Comparison of ENCODE assay signal across 23 cellular contexts in genomic region chr19:2436926-2437325, GRCh38. TPM values are rescaled to one million over a fixed set of nuclear protein-coding genes. Genes with fewer than 3 reads are reported as not detected.
DNase-seq lines count a peak whose midpoint lies in the region; ATAC-seq, FAIRE-seq and TF ChIP-seq lines count a peak whose summit lies in the region.
"Had no signal": no experiment of that assay in that cellular context is flagged by ENCODE, and none has a peak within 500 bp of the region (broad histone marks: within the 10 kb centered on the region; RNA-seq: fewer than 3 reads in every experiment).

No MANE protein-coding gene starts in this region.

- DNase-seq in right cardiac atrium, result peak in 2 of 3 donors; percentile 26 to 43
- DNase-seq in left cardiac atrium, result no peak
- DNase-seq in GM12878 (ENCODE audit: low read depth, low spot score), result no peak
- DNase-seq in HepG2 (ENCODE audit: low spot score), result no peak
- DNase-seq in omental fat pad (ENCODE audit: low spot score), result no peak
- DNase-seq in foreskin fibroblast, result no peak
- DNase-seq: AML-193; Caco-2; Calu3; CD4-positive, alpha-beta T cell; CD8-positive, alpha-beta T cell; DMS79 treated with DMSO at 0.1 percent for 48 hours; GF-D8 had no signal

- RAD21 ChIA-PET in GM12878 (lab: Charles Lee; ENCODE audit: unreplicated experiment), result no interaction called here

- TF ChIP-seq POLR2A in GM12878 (IDR thresholded peaks at IDR 0.05; ENCODE audit: low read depth, low read length) (peak; percentile 28; the same call in 1 of the 2 replicates), HepG2 (IDR thresholded peaks at IDR 0.05; ENCODE audit: insufficient read depth in 1 of 2, low read depth in 2 of 2, low read length in 2 of 2) (no peak)

- BruUV-seq in GM12878 (replicated peaks; lab: Mats Ljungman, UMichigan) (no TSS peak), HepG2 (replicated peaks; lab: Mats Ljungman, UMichigan) (no TSS peak)

- in situ Hi-C loops in GM12878 (cut with MboI), result no loop called here
- in situ Hi-C loops in HepG2 (cut with HindIII; ENCODE audit: extremely low pct_ligation_motif_present, low pct_unique_long_range_greater_than_20kb), result no loop called here

- TF ChIP-seq RAD21 in GM12878 (IDR thresholded peaks at IDR 0.05; ENCODE audit: insufficient read depth, low read depth, low read length), result no peak
- no peak for TF ChIP-seq RAD21 in HepG2 (CRISPR knock-in tag; IDR thresholded peaks at IDR 0.05)

- H3K4me2 ChIP-seq in GM12878 (ENCODE audit: control insufficient read depth, insufficient read depth), result no peak overlapping the region
- no peak overlapping the region for H3K4me2 ChIP-seq in HepG2 (ENCODE audit: low read depth, low read length)
- H3K4me2 ChIP-seq: A549; BLaER1 treated with 17β-estradiol and CSF1 and Interleukin-3, amounts not matched to agents 10 nM and 100 nM had no signal

- H3K79me2 ChIP-seq in GM12878 (ENCODE audit: control insufficient read depth, insufficient read depth, low read length) (no peaks in the 10 kb centered on the region), HepG2 (ENCODE audit: insufficient read depth, low read length) (peaks cover 6% of the 10 kb centered on the region)

- TF ChIP-seq EP300 in GM12878 (IDR thresholded peaks at IDR 0.05; ENCODE audit: borderline replicate concordance in 1 of 2, control insufficient read depth in 1 of 2, low read depth in 2 of 2, low read length in 2 of 2) (no peak), HepG2 (IDR thresholded peaks at IDR 0.05; ENCODE audit: low read depth in 2 of 2, low read length in 2 of 2) (no peak), HepG2 (CRISPR knock-in tag; IDR thresholded peaks at IDR 0.05; ENCODE audit: borderline replicate concordance) (no peak)

- H3K9ac ChIP-seq in GM12878 (ENCODE audit: control insufficient read depth, insufficient read depth, low read length), result no peak overlapping the region
- H3K9ac ChIP-seq in HepG2 (ENCODE audit: insufficient read depth, low read depth, low read length), result no peak overlapping the region
- H3K9ac ChIP-seq: BLaER1 treated with 17β-estradiol and CSF1 and Interleukin-3, amounts not matched to agents 10 nM and 100 nM had no signal

- H3K4me1 ChIP-seq in right cardiac atrium (ENCODE audit: control insufficient read depth, insufficient read depth, low read length) (no peaks in the 10 kb centered on the region), GM12878 (ENCODE audit: control insufficient read depth, insufficient read depth, low read length) (no peaks in the 10 kb centered on the region), HepG2 (ENCODE audit: insufficient read depth, low read length) (no peaks in the 10 kb centered on the region)
- H3K4me1 ChIP-seq: A549, Caco-2 had no signal

- POLR2A ChIA-PET in GM12878 (lab: Charles Lee), result interaction anchor here (1.3 kb wide), 1 partner anchor 9 kb away, joined by 3 read pairs; the partner anchor contains the start of gene TIMM13
- POLR2A ChIA-PET in HepG2 (lab: Yijun Ruan, JAX), result interaction anchor here (1.2 kb wide), 1 partner anchor 13 kb away, joined by 3 read pairs; no protein-coding TSS in a partner anchor

- 94% methylated on average over 15 of the region's 15 CpGs for WGBS in right cardiac atrium
- 91% methylated on average over 15 of the region's 15 CpGs for WGBS in GM12878 (ENCODE audit: insufficient coverage, insufficient replicate concordance, low lambda C conversion rate, missing lambda C conversion rate)
- WGBS in HepG2 (ENCODE audit: low lambda C conversion rate), result over 99% methylated on average over 9 of the region's 15 CpGs

- SMC1A ChIA-PET in GM12878 (lab: Charles Lee; ENCODE audit: uncharacterized antibody, unreplicated experiment), result no interaction called here

- intact Hi-C loops in right cardiac atrium (cut with DNase I), result no loop called here
- intact Hi-C loops in left cardiac atrium (cut with DNase I), result no loop called here
- intact Hi-C loops in GM12878 (cut with micrococcal nuclease; ENCODE audit: unreplicated experiment), result no loop called here
- intact Hi-C loops in HepG2 (cut with micrococcal nuclease; ENCODE audit: unreplicated experiment), result no loop called here

- no peak overlapping the region for H3K4me3 ChIP-seq in right cardiac atrium (ENCODE audit: low read length)
- H3K4me3 ChIP-seq in GM12878, result no peak overlapping the region
- H3K4me3 ChIP-seq in HepG2 (replicated peaks in 1 of 3; ENCODE audit: insufficient read depth in 1 of 3, low read depth in 2 of 3, low read length in 3 of 3), result no peak overlapping the region
- H3K4me3 ChIP-seq in foreskin fibroblast (ENCODE audit: low read depth in 1 of 2, low read length in 2 of 2), result no peak overlapping the region
- H3K4me3 ChIP-seq: A549; BLaER1 treated with 17β-estradiol and CSF1 and Interleukin-3, amounts not matched to agents 10 nM and 100 nM had no signal

- no peaks in the 10 kb centered on the region for H3K27me3 ChIP-seq in right cardiac atrium (ENCODE audit: control insufficient read depth, insufficient read depth)
- no peaks in the 10 kb centered on the region for H3K27me3 ChIP-seq in GM12878 (replicated peaks in 1 of 2; ENCODE audit: control insufficient read depth in 2 of 2, insufficient read depth in 2 of 2, low read length in 1 of 2)
- H3K27me3 ChIP-seq in HepG2 (ENCODE audit: control insufficient read depth in 1 of 2, insufficient read depth in 2 of 2, low read length in 2 of 2), result no peaks in the 10 kb centered on the region
- H3K27me3 ChIP-seq: BLaER1 treated with 17β-estradiol and CSF1 and Interleukin-3, amounts not matched to agents 10 nM and 100 nM had no signal

- no peak for ATAC-seq in right cardiac atrium
- ATAC-seq in left cardiac atrium, result no peak
- ATAC-seq in GM12878, result no peak
- no peak; the same call in 2 of the 3 replicates for ATAC-seq in HepG2
- no peak for ATAC-seq in omental fat pad (ENCODE audit: low FRiP score)
- ATAC-seq in HG03097 (IDR thresholded peaks at IDR 0.05; ENCODE audit: low FRiP score, unreplicated experiment), result no peak
- ATAC-seq: A549; CD8-positive, alpha-beta T cell had no signal

- H2AFZ ChIP-seq in GM12878 (ENCODE audit: control insufficient read depth, low read depth, low read length) (no peak overlapping the region), HepG2 (ENCODE audit: low read length) (no peak overlapping the region)

- no peak for FAIRE-seq in GM12878 (lab: Jason Lieb, UNC)
- no peak for FAIRE-seq in HepG2 (lab: Jason Lieb, UNC)
- FAIRE-seq: A549, D721Med, G401.6, GM12892, GM18507, GM19239 had no signal

- CTCF ChIA-PET in GM12878 (lab: Yijun Ruan, JAX) (interaction anchor here (0.6 kb wide), 1 partner anchor 26 kb away, joined by 3 read pairs; no protein-coding TSS in a partner anchor), HepG2 (lab: Yijun Ruan, JAX; ENCODE audit: low intra/inter-chr PET ratio, low total read pairs) (no interaction called here)

- peaks cover 22 to 57% of the 10 kb centered on the region in 2 experiments for H3K36me3 ChIP-seq in GM12878 (ENCODE audit: control insufficient read depth in 2 of 2, insufficient read depth in 2 of 2, low read length in 1 of 2)
- peaks cover 31 to 63% of the 10 kb centered on the region in 2 experiments; a peak in 4 of 5 replicates for H3K36me3 ChIP-seq in HepG2 (replicated peaks in 1 of 2; ENCODE audit: control insufficient read depth in 1 of 2, insufficient read depth in 2 of 2, low read length in 2 of 2)

- H3K9me3 ChIP-seq in right cardiac atrium (ENCODE audit: control insufficient read depth, low read length) (no peaks in the 10 kb centered on the region), GM12878 (replicated peaks; ENCODE audit: control insufficient read depth, insufficient read depth, low read length) (no peaks in the 10 kb centered on the region), HepG2 (ENCODE audit: low read length) (no peaks in the 10 kb centered on the region)
- H3K9me3 ChIP-seq: A549; BLaER1 treated with 17β-estradiol and CSF1 and Interleukin-3, amounts not matched to agents 10 nM and 100 nM; Caco-2 had no signal

- no peak overlapping the region for H3K27ac ChIP-seq in right cardiac atrium (ENCODE audit: low read length)
- H3K27ac ChIP-seq in GM12878 (ENCODE audit: control insufficient read depth, insufficient read depth), result no peak overlapping the region
- no peak overlapping the region for H3K27ac ChIP-seq in HepG2 (ENCODE audit: extremely low read length, insufficient read depth, low read length)
- H3K27ac ChIP-seq: 22Rv1; A549; BLaER1 treated with 17β-estradiol and CSF1 and Interleukin-3, amounts not matched to agents 10 nM and 100 nM; C4-2B had no signal

- TF ChIP-seq CTCF in GM12878 (IDR thresholded peaks at IDR 0.05 in 2 of 3, conservative IDR thresholded peaks at IDR 0.05 in 1 of 3; ENCODE audit: control insufficient read depth in 2 of 3, extremely low read depth in 1 of 3, insufficient read depth in 1 of 3, low read depth in 3 of 3, low read length in 3 of 3), result no peak
- no peak for TF ChIP-seq CTCF in HepG2 (CRISPR knock-in tag; IDR thresholded peaks at IDR 0.05)
- TF ChIP-seq CTCF in omental fat pad (IDR thresholded peaks at IDR 0.05), result no peak
- no peak for TF ChIP-seq CTCF in foreskin fibroblast (IDR thresholded peaks at IDR 0.05; ENCODE audit: low read depth, low read length)

- no peaks in the 10 kb centered on the region for H4K20me1 ChIP-seq in GM12878 (ENCODE audit: control insufficient read depth, insufficient read depth)
- H4K20me1 ChIP-seq in HepG2 (ENCODE audit: insufficient read depth, low read length), result no peaks in the 10 kb centered on the region

RNA-seq across cellular contexts. Expression of gene TIMM13, which starts 9.5 kb away (rescaled TPM):
- 10 to 100 TPM; 73.9 to 91.2 (median 81.2) TPM for total RNA-seq in right cardiac atrium
- 69.6 TPM for polyA plus RNA-seq in right cardiac atrium
- 10 to 100 TPM; 76.8 to 78.7 TPM for total RNA-seq in left cardiac atrium
- total RNA-seq in GM12878 (2013; cell fraction: nucleolus; rRNA removed), result 59.7 and 74.3 TPM in 2 replicates
- 69.5 and 80.8 TPM in 2 replicates for total RNA-seq in GM12878 (2014; rRNA removed)
- 28.3 and 34.4 TPM in 2 replicates for total RNA-seq in GM12878 (2014; rRNA removed; fragmentation: Illumina TruSeq; extraction: Trizol)
- total RNA-seq in GM12878 (2021), result 151 and 160 TPM in 2 replicates
- 23.9 TPM for polyA plus RNA-seq in GM12878 (2011; ENCODE audit: low read depth)
- 17.1 and 38.9 TPM in 2 replicates for polyA plus RNA-seq in GM12878 (2011; rRNA removed)
- polyA plus RNA-seq in GM12878 (2011; cell fraction: cytosol; rRNA removed), result 74.2 and 137 TPM in 2 replicates
- polyA plus RNA-seq in GM12878 (2011; cell fraction: nucleus; rRNA removed), result 67.2 and 71.6 TPM in 2 replicates
- 48.0 and 50.4 TPM in 2 replicates for polyA plus RNA-seq in GM12878 (2012)
- polyA plus RNA-seq in GM12878 (2014; fragmentation: Illumina TruSeq; extraction: Trizol), result 1.6 and 9.9 TPM in 2 replicates
- polyA plus RNA-seq in GM12878 (2014; fragmentation: Nextera tagmentation; extraction: Ambion mirVana), result 10 to 100 TPM; 17.9 to 46.3 TPM
- 82.1 and 111 TPM in 2 replicates for polyA plus RNA-seq in GM12878 (2014; rRNA removed)
- polyA plus RNA-seq in GM12878 (2016; fragmentation: Nextera tagmentation; extraction: Ambion mirVana), result 100 to 1,000 TPM; 200 to 205 TPM
- 5.5 and 23.9 TPM in 2 replicates for polyA minus RNA-seq in GM12878 (2011; rRNA and poly(A)+ RNA removed)
- 18.7 and 24.1 TPM in 2 replicates for polyA minus RNA-seq in GM12878 (2011; cell fraction: cytosol; rRNA and poly(A)+ RNA removed)
- 9.9 and 18.2 TPM in 2 replicates for polyA minus RNA-seq in GM12878 (2011; cell fraction: nucleus; rRNA and poly(A)+ RNA removed)
- 108 and 116 TPM in 2 replicates for total RNA-seq in HepG2 (2016; rRNA removed; fragmentation: Illumina TruSeq; extraction: Trizol)
- total RNA-seq in HepG2 (2016; cell fraction: cytosol; rRNA removed; fragmentation: Illumina TruSeq; extraction: Trizol; ENCODE audit: low read depth), result 78.9 and 87.4 TPM in 2 replicates
- total RNA-seq in HepG2 (2016; cell fraction: insoluble cytoplasmic fraction; rRNA removed; fragmentation: Illumina TruSeq; extraction: Trizol), result 115 and 120 TPM in 2 replicates
- 123 and 146 TPM in 2 replicates for total RNA-seq in HepG2 (2016; cell fraction: membrane; rRNA removed; fragmentation: Illumina TruSeq; extraction: Trizol)
- total RNA-seq in HepG2 (2016; cell fraction: nucleus; rRNA removed; fragmentation: Illumina TruSeq; extraction: Trizol), result 37.3 and 42.3 TPM in 2 replicates
- polyA plus RNA-seq in HepG2 (2011; rRNA removed), result 48.4 and 62.5 TPM in 2 replicates
- polyA plus RNA-seq in HepG2 (2011; cell fraction: cytosol; rRNA removed), result 60.7 and 102 TPM in 2 replicates
- 41.6 and 44.7 TPM in 2 replicates for polyA plus RNA-seq in HepG2 (2011; cell fraction: nucleus; rRNA removed)
- 50.3 and 65.0 TPM in 2 replicates for polyA plus RNA-seq in HepG2 (2012)
- 94.9 and 117 TPM in 2 replicates for polyA plus RNA-seq in HepG2 (2016; cell fraction: cytosol; fragmentation: Illumina TruSeq; extraction: Trizol; ENCODE audit: low read depth)
- 117 and 124 TPM in 2 replicates for polyA plus RNA-seq in HepG2 (2016; cell fraction: insoluble cytoplasmic fraction; fragmentation: Illumina TruSeq; extraction: Trizol; ENCODE audit: low read depth)
- 122 and 128 TPM in 2 replicates for polyA plus RNA-seq in HepG2 (2016; cell fraction: membrane; fragmentation: Illumina TruSeq; extraction: Trizol; ENCODE audit: low read depth)
- polyA plus RNA-seq in HepG2 (2016; cell fraction: nucleus; fragmentation: Illumina TruSeq; extraction: Trizol; ENCODE audit: insufficient read depth, low read depth), result 84.2 and 86.9 TPM in 2 replicates
- 23.6 and 42.8 TPM in 2 replicates for polyA minus RNA-seq in HepG2 (2011; rRNA and poly(A)+ RNA removed; ENCODE audit: low replicate concordance)
- 18.8 and 24.2 TPM in 2 replicates for polyA minus RNA-seq in HepG2 (2011; cell fraction: cytosol; rRNA and poly(A)+ RNA removed)
- 17.2 and 19.7 TPM in 2 replicates for polyA minus RNA-seq in HepG2 (2011; cell fraction: nucleus; rRNA and poly(A)+ RNA removed)
- total RNA-seq in omental fat pad, result 10 to 100 TPM; 28.8 to 43.6 (median 41.1) TPM

RNA-seq across cellular contexts. Expression of gene LMNB2, which starts 19.8 kb away (rescaled TPM):
- 10 to 100 TPM in 3 of 4 donors, 1 to 10 TPM in 1; 9.6 to 21.6 (median 14.9) TPM for total RNA-seq in right cardiac atrium
- polyA plus RNA-seq in right cardiac atrium, result 12.1 TPM
- total RNA-seq in left cardiac atrium, result 10 to 100 TPM; 19.5 to 20.6 TPM
- total RNA-seq in GM12878 (2013; cell fraction: nucleolus; rRNA removed), result 39.2 and 49.9 TPM in 2 replicates
- total RNA-seq in GM12878 (2014; rRNA removed), result 98.7 and 107 TPM in 2 replicates
- 63.4 and 66.4 TPM in 2 replicates for total RNA-seq in GM12878 (2014; rRNA removed; fragmentation: Illumina TruSeq; extraction: Trizol)
- total RNA-seq in GM12878 (2021), result 117 and 118 TPM in 2 replicates
- 34.0 TPM for polyA plus RNA-seq in GM12878 (2011; ENCODE audit: low read depth)
- polyA plus RNA-seq in GM12878 (2011; rRNA removed), result 62.9 and 98.1 TPM in 2 replicates
- 131 and 153 TPM in 2 replicates for polyA plus RNA-seq in GM12878 (2011; cell fraction: cytosol; rRNA removed)
- polyA plus RNA-seq in GM12878 (2011; cell fraction: nucleus; rRNA removed), result 89.5 and 121 TPM in 2 replicates
- polyA plus RNA-seq in GM12878 (2012), result 45.1 and 51.1 TPM in 2 replicates
- 80.1 and 121 TPM in 2 replicates for polyA plus RNA-seq in GM12878 (2014; fragmentation: Illumina TruSeq; extraction: Trizol)
- polyA plus RNA-seq in GM12878 (2014; fragmentation: Nextera tagmentation; extraction: Ambion mirVana), result 1 to 10 TPM in 1 of 2 experiments, under 1 TPM in 1; 0.61 to 1.9 TPM
- polyA plus RNA-seq in GM12878 (2014; rRNA removed), result 94.8 and 108 TPM in 2 replicates
- polyA plus RNA-seq in GM12878 (2016; fragmentation: Nextera tagmentation; extraction: Ambion mirVana), result 10 to 100 TPM; 10.4 to 47.3 TPM
- 61.8 and 93.7 TPM in 2 replicates for polyA minus RNA-seq in GM12878 (2011; rRNA and poly(A)+ RNA removed)
- polyA minus RNA-seq in GM12878 (2011; cell fraction: cytosol; rRNA and poly(A)+ RNA removed), result 29.2 and 34.9 TPM in 2 replicates
- 14.7 and 19.8 TPM in 2 replicates for polyA minus RNA-seq in GM12878 (2011; cell fraction: nucleus; rRNA and poly(A)+ RNA removed)
- total RNA-seq in HepG2 (2016; rRNA removed; fragmentation: Illumina TruSeq; extraction: Trizol), result 93.6 and 105 TPM in 2 replicates
- 8.6 and 9.2 TPM in 2 replicates for total RNA-seq in HepG2 (2016; cell fraction: cytosol; rRNA removed; fragmentation: Illumina TruSeq; extraction: Trizol; ENCODE audit: low read depth)
- 80.4 and 107 TPM in 2 replicates for total RNA-seq in HepG2 (2016; cell fraction: insoluble cytoplasmic fraction; rRNA removed; fragmentation: Illumina TruSeq; extraction: Trizol)
- 34.1 and 36.1 TPM in 2 replicates for total RNA-seq in HepG2 (2016; cell fraction: membrane; rRNA removed; fragmentation: Illumina TruSeq; extraction: Trizol)
- total RNA-seq in HepG2 (2016; cell fraction: nucleus; rRNA removed; fragmentation: Illumina TruSeq; extraction: Trizol), result 44.6 and 52.0 TPM in 2 replicates
- polyA plus RNA-seq in HepG2 (2011; rRNA removed), result 77.2 and 89.7 TPM in 2 replicates
- 83.5 and 98.7 TPM in 2 replicates for polyA plus RNA-seq in HepG2 (2011; cell fraction: cytosol; rRNA removed)
- polyA plus RNA-seq in HepG2 (2011; cell fraction: nucleus; rRNA removed), result 75.2 and 87.6 TPM in 2 replicates
- 40.0 and 41.8 TPM in 2 replicates for polyA plus RNA-seq in HepG2 (2012)
- 7.1 and 7.6 TPM in 2 replicates for polyA plus RNA-seq in HepG2 (2016; cell fraction: cytosol; fragmentation: Illumina TruSeq; extraction: Trizol; ENCODE audit: low read depth)
- 74.9 and 86.7 TPM in 2 replicates for polyA plus RNA-seq in HepG2 (2016; cell fraction: insoluble cytoplasmic fraction; fragmentation: Illumina TruSeq; extraction: Trizol; ENCODE audit: low read depth)
- polyA plus RNA-seq in HepG2 (2016; cell fraction: membrane; fragmentation: Illumina TruSeq; extraction: Trizol; ENCODE audit: low read depth), result 19.0 and 21.3 TPM in 2 replicates
- 75.4 and 76.1 TPM in 2 replicates for polyA plus RNA-seq in HepG2 (2016; cell fraction: nucleus; fragmentation: Illumina TruSeq; extraction: Trizol; ENCODE audit: insufficient read depth, low read depth)
- polyA minus RNA-seq in HepG2 (2011; rRNA and poly(A)+ RNA removed; ENCODE audit: low replicate concordance), result 106 and 107 TPM in 2 replicates
- polyA minus RNA-seq in HepG2 (2011; cell fraction: cytosol; rRNA and poly(A)+ RNA removed), result 35.3 and 37.2 TPM in 2 replicates
- polyA minus RNA-seq in HepG2 (2011; cell fraction: nucleus; rRNA and poly(A)+ RNA removed), result 14.4 and 16.7 TPM in 2 replicates
- total RNA-seq in omental fat pad, result 10 to 100 TPM; 14.1 to 37.5 (median 23.0) TPM

RNA-seq across cellular contexts. Expression of gene GADD45B, which starts 39.0 kb away (rescaled TPM):
- total RNA-seq in right cardiac atrium (100 to 1,000 TPM in 2 of 4 donors, 10 to 100 TPM in 2; 52.4 to 205 (median 78.9) TPM), left cardiac atrium (100 to 1,000 TPM in 1 of 2 donors, 10 to 100 TPM in 1; 64.0 to 189 TPM), GM12878 (2014; rRNA removed) (89.5 and 97.3 TPM in 2 replicates), GM12878 (2014; rRNA removed; fragmentation: Illumina TruSeq; extraction: Trizol) (51.1 and 53.5 TPM in 2 replicates), GM12878 (2021) (101 and 104 TPM in 2 replicates), HepG2 (2016; rRNA removed; fragmentation: Illumina TruSeq; extraction: Trizol) (3.2 and 4.6 TPM in 2 replicates), omental fat pad (100 to 1,000 TPM; 120 to 726 (median 425) TPM)
- polyA plus RNA-seq in right cardiac atrium (195 TPM), GM12878 (2011; rRNA removed) (112 and 180 TPM in 2 replicates), GM12878 (2014; fragmentation: Illumina TruSeq; extraction: Trizol) (12.4 and 33.7 TPM in 2 replicates), GM12878 (2014; fragmentation: Nextera tagmentation; extraction: Ambion mirVana) (10 to 100 TPM in 1 of 2 experiments, 1 to 10 TPM in 1; 2.4 to 10.5 TPM), GM12878 (2014; rRNA removed) (150 and 165 TPM in 2 replicates), GM12878 (2016; fragmentation: Nextera tagmentation; extraction: Ambion mirVana) (100 to 1,000 TPM in 1 of 2 experiments, 10 to 100 TPM in 1; 92.7 to 106 TPM), HepG2 (2011; rRNA removed) (34.1 and 40.4 TPM in 2 replicates)
- 313 and 319 TPM in 2 replicates for total RNA-seq in GM12878 (2013; cell fraction: nucleolus; rRNA removed)
- polyA plus RNA-seq in GM12878 (2011; ENCODE audit: low read depth), result 59.9 TPM
- 262 and 293 TPM in 2 replicates for polyA plus RNA-seq in GM12878 (2011; cell fraction: cytosol; rRNA removed)
- polyA plus RNA-seq in GM12878 (2011; cell fraction: nucleus; rRNA removed), result 355 and 391 TPM in 2 replicates
- 129 and 137 TPM in 2 replicates for polyA plus RNA-seq in GM12878 (2012)
- polyA minus RNA-seq in GM12878 (2011; rRNA and poly(A)+ RNA removed), result 93.1 and 170 TPM in 2 replicates
- 64.0 and 71.2 TPM in 2 replicates for polyA minus RNA-seq in GM12878 (2011; cell fraction: cytosol; rRNA and poly(A)+ RNA removed)
- 216 and 321 TPM in 2 replicates for polyA minus RNA-seq in GM12878 (2011; cell fraction: nucleus; rRNA and poly(A)+ RNA removed)
- 0.71 and 0.91 TPM in 2 replicates for total RNA-seq in HepG2 (2016; cell fraction: cytosol; rRNA removed; fragmentation: Illumina TruSeq; extraction: Trizol; ENCODE audit: low read depth)
- total RNA-seq in HepG2 (2016; cell fraction: insoluble cytoplasmic fraction; rRNA removed; fragmentation: Illumina TruSeq; extraction: Trizol), result 3.2 and 6.0 TPM in 2 replicates
- 1.8 TPM in 2 replicates for total RNA-seq in HepG2 (2016; cell fraction: membrane; rRNA removed; fragmentation: Illumina TruSeq; extraction: Trizol)
- 7.3 and 7.6 TPM in 2 replicates for total RNA-seq in HepG2 (2016; cell fraction: nucleus; rRNA removed; fragmentation: Illumina TruSeq; extraction: Trizol)
- polyA plus RNA-seq in HepG2 (2011; cell fraction: cytosol; rRNA removed), result 40.0 and 43.7 TPM in 2 replicates
- polyA plus RNA-seq in HepG2 (2011; cell fraction: nucleus; rRNA removed), result 66.8 and 77.1 TPM in 2 replicates
- 11.3 and 22.4 TPM in 2 replicates for polyA plus RNA-seq in HepG2 (2012)
- polyA plus RNA-seq in HepG2 (2016; cell fraction: cytosol; fragmentation: Illumina TruSeq; extraction: Trizol; ENCODE audit: low read depth), result 1.5 and 1.7 TPM in 2 replicates
- 5.5 and 5.8 TPM in 2 replicates for polyA plus RNA-seq in HepG2 (2016; cell fraction: insoluble cytoplasmic fraction; fragmentation: Illumina TruSeq; extraction: Trizol; ENCODE audit: low read depth)
- polyA plus RNA-seq in HepG2 (2016; cell fraction: membrane; fragmentation: Illumina TruSeq; extraction: Trizol; ENCODE audit: low read depth), result 2.3 and 2.5 TPM in 2 replicates
- 16.6 and 21.3 TPM in 2 replicates for polyA plus RNA-seq in HepG2 (2016; cell fraction: nucleus; fragmentation: Illumina TruSeq; extraction: Trizol; ENCODE audit: insufficient read depth, low read depth)
- polyA minus RNA-seq in HepG2 (2011; rRNA and poly(A)+ RNA removed; ENCODE audit: low replicate concordance), result 22.5 and 88.0 TPM in 2 replicates
- polyA minus RNA-seq in HepG2 (2011; cell fraction: cytosol; rRNA and poly(A)+ RNA removed), result 12.3 and 15.6 TPM in 2 replicates
- 35.0 and 45.0 TPM in 2 replicates for polyA minus RNA-seq in HepG2 (2011; cell fraction: nucleus; rRNA and poly(A)+ RNA removed)

Comparison
In these comparisons a context has a peak if more than half of its experiments do, and no peak if none do; other contexts are left out.
1. DNase-seq: peak in right cardiac atrium (2 of 3); none in left cardiac atrium (single experiment), GM12878 (single experiment), HepG2 (single experiment), omental fat pad (single experiment) and foreskin fibroblast (0 of 2).
2. RNA of gene GADD45B, which starts 39.0 kb away (total RNA-seq): 120 to 726 TPM in omental fat pad, 64.0 to 189 TPM in left cardiac atrium, 52.4 to 205 TPM in right cardiac atrium and 51.1 to 319 TPM in GM12878; 0.71 to 7.6 TPM in HepG2; every median in the first group is over 4 times any median in the second.